12 cellular contexts compared by ENCODE assay signal in the genomic region with DNA sequence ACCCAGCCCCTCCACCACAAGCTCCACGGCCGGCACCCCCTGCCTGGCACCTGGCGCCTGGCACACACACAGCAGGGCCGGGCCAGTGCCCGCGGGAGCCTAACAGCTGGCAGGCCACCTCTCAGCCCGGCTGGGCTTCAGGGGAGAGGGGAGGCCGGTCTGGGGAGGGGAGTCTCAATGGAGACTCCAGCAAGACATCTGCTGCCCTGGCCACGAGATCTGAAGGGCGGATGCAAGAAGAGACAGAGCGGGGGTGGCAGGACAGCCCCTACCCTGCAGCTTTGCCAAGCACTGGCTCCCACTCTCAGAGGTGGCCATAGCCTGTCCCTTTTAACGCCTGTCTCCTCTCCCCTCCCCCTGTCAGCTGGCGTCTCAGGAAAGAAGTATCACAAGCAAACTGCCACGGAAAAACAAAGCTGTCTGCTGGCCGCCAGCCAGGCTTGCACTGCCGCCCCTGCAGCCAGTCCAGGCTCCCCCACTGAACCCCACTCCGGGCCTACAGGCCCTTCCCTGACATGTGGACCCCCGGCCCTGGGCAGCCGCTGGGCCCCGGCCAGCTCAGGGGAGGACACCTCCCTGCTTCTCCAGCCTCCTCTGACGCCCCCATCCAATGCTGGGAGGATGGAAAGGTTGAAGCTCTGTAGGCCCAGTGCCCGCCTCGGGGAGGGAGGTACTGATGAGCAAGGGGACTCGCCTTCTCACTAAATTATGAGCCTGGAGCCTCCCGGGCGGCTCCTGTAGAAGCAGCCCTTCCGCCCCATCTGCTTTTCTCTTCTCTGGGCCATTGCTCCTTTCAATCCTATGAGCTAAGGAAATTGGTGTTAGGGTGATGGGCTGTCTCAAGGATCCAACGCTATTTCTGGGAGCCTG.
A peak's percentile ranks its signal among the peaks of the same experiment; 100 is the strongest.
DNase-seq lines count a peak whose midpoint lies in the region; ATAC-seq and TF ChIP-seq lines count a peak whose summit lies in the region.
"Had no signal": no experiment of that assay in that cellular context is flagged by ENCODE, and none has a peak within 500 bp of the region (broad histone marks: within the 10 kb centered on the region; RNA-seq: fewer than 3 reads in every experiment).

No MANE protein-coding gene starts in this region.

- H2AFZ ChIP-seq in mesenchymal stem cell (ENCODE audit: low read depth, low read length): peak overlapping the region; percentile 36

- peak overlapping the region in 1 of 2 experiments; percentile 68 for H2BK12ac ChIP-seq in mesenchymal stem cell (ENCODE audit: low read length in 2 of 2)

- intact Hi-C loops in CD8-positive, alpha-beta T cell (cut with DNase I, micrococcal nuclease): loop anchor here in 1 of 2 experiments (10.0 kb wide), 2 partner anchors 1205 to 1405 kb away; a partner anchor contains a TSS

- no peak for TF ChIP-seq EP300 in upper lobe of left lung (IDR thresholded peaks at IDR 0.05)

- H4K8ac ChIP-seq in mesenchymal stem cell (ENCODE audit: low read length): peak overlapping the region; percentile 70

- TF ChIP-seq CTCF in astrocyte of the spinal cord (IDR thresholded peaks at IDR 0.05; ENCODE audit: low read depth, low read length) (no peak), upper lobe of left lung (IDR thresholded peaks at IDR 0.05) (no peak)
- no peak for TF ChIP-seq CTCF in CD8-positive, alpha-beta T cell (IDR thresholded peaks at IDR 0.05)

- H2BK5ac ChIP-seq in mesenchymal stem cell (ENCODE audit: low read depth, low read length, poor library complexity, severe bottlenecking): peak overlapping the region; percentile 37

- no peak overlapping the region for H3K4me3 ChIP-seq in astrocyte of the spinal cord (ENCODE audit: low read depth, low read length)
- no peak overlapping the region for H3K4me3 ChIP-seq in mesenchymal stem cell (ENCODE audit: insufficient read depth in 1 of 2, low read depth in 1 of 2, low read length in 2 of 2)
- H3K4me3 ChIP-seq in upper lobe of left lung: no peak overlapping the region
- no peak overlapping the region for H3K4me3 ChIP-seq in CD8-positive, alpha-beta T cell (ENCODE audit: low read depth, low read length)
- H3K4me3 ChIP-seq: A549 had no signal

- TF ChIP-seq POLR2A in upper lobe of left lung (IDR thresholded peaks at IDR 0.05): no peak

- 78% methylated on average over 25 of the region's 28 CpGs for WGBS in mesenchymal stem cell
- WGBS in upper lobe of left lung, 2 donors: 42 to 58% methylated on average over 16 to 28 of the region's 28 CpGs

- ATAC-seq in upper lobe of left lung (ENCODE audit: low FRiP score in 2 of 2) (peak in 1 of 2 donors; percentile 30), HG03469 (IDR thresholded peaks at IDR 0.05; ENCODE audit: unreplicated experiment) (no peak)
- no peak for ATAC-seq in CD8-positive, alpha-beta T cell
- ATAC-seq: A549 had no signal

- H3K27ac ChIP-seq in mesenchymal stem cell (ENCODE audit: low read length, poor library complexity, severe bottlenecking): no peak overlapping the region
- H3K27ac ChIP-seq in upper lobe of left lung: peak overlapping the region; percentile 31 to 68 (median 66)
- H3K27ac ChIP-seq in CD8-positive, alpha-beta T cell (ENCODE audit: low read depth, low read length): no peak overlapping the region
- H3K27ac ChIP-seq: A549, HL-60 had no signal

- peak overlapping the region in 1 of 2 experiments; percentile 10 for H3K4ac ChIP-seq in mesenchymal stem cell (ENCODE audit: low read depth in 1 of 2, low read length in 2 of 2)

- POLR2A ChIA-PET in CD8-positive, alpha-beta T cell (lab: Charles Lee): no interaction called here

- H3K4me1 Mint-ChIP-seq in CD8-positive, alpha-beta T cell (ENCODE audit: low read depth): peaks cover 4% of the 10 kb centered on the region

- CTCF ChIA-PET in CD8-positive, alpha-beta T cell (lab: Charles Lee): interaction anchor here (0.6 to 0.8 kb wide), 2 partner anchors 19 to 67 kb away, joined by 3 read pairs; no protein-coding TSS in a partner anchor

- H3K27ac Mint-ChIP-seq in CD8-positive, alpha-beta T cell: no peak overlapping the region
- H3K27ac Mint-ChIP-seq: stimulated activated naive CD8-positive, alpha-beta T cell treated with anti-CD3 and anti-CD28 coated beads, Interleukin-15, Interleukin-2, amounts not matched to agents 100 ng/mL and 50 ng/mL, for 24 hours; T-helper 1 cell treated with Interleukin-12 subunit alpha and Interleukin-12 subunit beta and Interleukin-4 antibody, amounts not matched to agents 30 μg/mL and 1 μg/mL, for 36 hours had no signal

- peak overlapping the region in 1 of 2 experiments; percentile 15 for H3K14ac ChIP-seq in mesenchymal stem cell (ENCODE audit: low read length in 2 of 2)

- H3K4me2 ChIP-seq in mesenchymal stem cell (ENCODE audit: low read length, poor library complexity, severe bottlenecking): no peak overlapping the region
- H3K4me2 ChIP-seq: A549 had no signal

- peak overlapping the region; percentile 91 for H4K91ac ChIP-seq in mesenchymal stem cell (ENCODE audit: low read length)

- in situ Hi-C loops in astrocyte of the spinal cord (cut with HindIII; ENCODE audit: low sequenced_read_pairs): no loop called here

- peak overlapping the region; percentile 45 for H2BK120ac ChIP-seq in mesenchymal stem cell (ENCODE audit: low read depth, low read length)

- H3K9ac ChIP-seq in mesenchymal stem cell (ENCODE audit: low read length): peak overlapping the region; percentile 60

- H3K79me1 ChIP-seq in mesenchymal stem cell (replicated peaks; ENCODE audit: low read length, poor library complexity, severe bottlenecking): no peaks in the 10 kb centered on the region

- H3K36me3 ChIP-seq in mesenchymal stem cell (ENCODE audit: control insufficient read depth in 1 of 2, insufficient read depth in 2 of 2, low read depth in 1 of 2, low read length in 2 of 2): no peaks in the 10 kb centered on the region
- H3K36me3 ChIP-seq in upper lobe of left lung: no peaks in the 10 kb centered on the region
- H3K36me3 ChIP-seq in CD8-positive, alpha-beta T cell (ENCODE audit: insufficient read depth, low read length): no peaks in the 10 kb centered on the region

- H3K23ac ChIP-seq in mesenchymal stem cell (ENCODE audit: low read length in 2 of 2): no peak overlapping the region

- H3K9me3 Mint-ChIP-seq in CD8-positive, alpha-beta T cell: no peaks in the 10 kb centered on the region
- H3K9me3 Mint-ChIP-seq: stimulated activated naive CD8-positive, alpha-beta T cell treated with anti-CD3 and anti-CD28 coated beads, Interleukin-15, Interleukin-2, amounts not matched to agents 100 ng/mL and 50 ng/mL, for 24 hours; T-helper 1 cell treated with Interleukin-12 subunit alpha and Interleukin-12 subunit beta and Interleukin-4 antibody, amounts not matched to agents 30 μg/mL and 1 μg/mL, for 36 hours had no signal

- no peak overlapping the region for H2AK5ac ChIP-seq in mesenchymal stem cell (ENCODE audit: low read length, severe bottlenecking)

- no peaks in the 10 kb centered on the region for H3K36me3 Mint-ChIP-seq in CD8-positive, alpha-beta T cell

- H3K27me3 ChIP-seq in mesenchymal stem cell (ENCODE audit: control insufficient read depth in 1 of 2, insufficient read depth in 1 of 2, low read length in 2 of 2): no peaks in the 10 kb centered on the region
- no peaks in the 10 kb centered on the region for H3K27me3 ChIP-seq in upper lobe of left lung
- H3K27me3 ChIP-seq in CD8-positive, alpha-beta T cell (ENCODE audit: insufficient read depth, low read length): no peaks in the 10 kb centered on the region

- DNase-seq in NCI-H2029 (lab: John Stamatoyannopoulos, UW) (peak; percentile 63), NCI-H2029 treated with DMSO at 0.1 percent for 48 hours (lab: John Stamatoyannopoulos, UW) (no peak), astrocyte of the spinal cord (ENCODE audit: low read depth, low spot score) (peak; percentile 42), mesenchymal stem cell (peak; percentile 38), upper lobe of left lung (peak in 1 of 2 donors; percentile 81)
- DNase-seq in CD8-positive, alpha-beta T cell: no peak
- DNase-seq in activated CD4-positive, alpha-beta T cell treated with anti-CD3 and anti-CD28 coated beads for 1 hour: no peak

- no peak overlapping the region for H3K4me3 Mint-ChIP-seq in CD8-positive, alpha-beta T cell
- H3K4me3 Mint-ChIP-seq: stimulated activated naive CD8-positive, alpha-beta T cell treated with anti-CD3 and anti-CD28 coated beads, Interleukin-15, Interleukin-2, amounts not matched to agents 100 ng/mL and 50 ng/mL, for 24 hours; T-helper 1 cell treated with Interleukin-12 subunit alpha and Interleukin-12 subunit beta and Interleukin-4 antibody, amounts not matched to agents 30 μg/mL and 1 μg/mL, for 36 hours had no signal

- no peak overlapping the region for H2BK15ac ChIP-seq in mesenchymal stem cell (ENCODE audit: low read depth, poor library complexity, severe bottlenecking)

- H3K27me3 Mint-ChIP-seq in CD8-positive, alpha-beta T cell (ENCODE audit: low read depth): no peaks in the 10 kb centered on the region
- H3K27me3 Mint-ChIP-seq: stimulated activated naive CD8-positive, alpha-beta T cell treated with anti-CD3 and anti-CD28 coated beads, Interleukin-15, Interleukin-2, amounts not matched to agents 100 ng/mL and 50 ng/mL, for 24 hours had no signal

- H3K9me3 ChIP-seq in mesenchymal stem cell (ENCODE audit: control insufficient read depth, low read length) (no peaks in the 10 kb centered on the region), upper lobe of left lung (no peaks in the 10 kb centered on the region)
- no peaks in the 10 kb centered on the region for H3K9me3 ChIP-seq in CD8-positive, alpha-beta T cell (ENCODE audit: low read length)
- H3K9me3 ChIP-seq: A549 had no signal

- H3K18ac ChIP-seq in mesenchymal stem cell (ENCODE audit: low read depth in 1 of 2, low read length in 2 of 2): peak overlapping the region; percentile 24 to 55

- H3K4me1 ChIP-seq in mesenchymal stem cell (ENCODE audit: control insufficient read depth, insufficient read depth, low read depth, low read length) (peaks cover 26% of the 10 kb centered on the region), upper lobe of left lung (peaks cover 19 to 38% (median 26%) of the 10 kb centered on the region in 4 donors)
- no peaks in the 10 kb centered on the region for H3K4me1 ChIP-seq in CD8-positive, alpha-beta T cell (ENCODE audit: insufficient read depth, low read length)

Comparison
In these comparisons a context has a peak if more than half of its experiments do, and no peak if none do; other contexts are left out.
1. DNase-seq: peak in NCI-H2029 (single experiment), astrocyte of the spinal cord (single experiment) and mesenchymal stem cell (single experiment); none in NCI-H2029 treated with DMSO at 0.1 percent for 48 hours (single experiment), CD8-positive, alpha-beta T cell (0 of 7) and activated CD4-positive, alpha-beta T cell treated with anti-CD3 and anti-CD28 coated beads for 1 hour (single experiment).
2. H3K27ac ChIP-seq: peak in upper lobe of left lung (4 of 4); none in mesenchymal stem cell (single experiment) and CD8-positive, alpha-beta T cell (single experiment).